ENCODE assay signal across 2 cellular contexts in genomic region chr18:48902023-48902855, GRCh38.
TF ChIP-seq lines count a peak whose summit lies in the region.

No MANE protein-coding gene starts in this region.

TF ChIP-seq in A549, 52 proteins besides CTCF, POLR2A, EP300 and RAD21 (continued from another document):
- peak; percentile 66 for TF ChIP-seq JUNB (IDR thresholded peaks at IDR 0.05)
- TF ChIP-seq E2F6 (IDR thresholded peaks at IDR 0.05; ENCODE audit: borderline replicate concordance, low read depth): 0 out of 2 replicates have a peak, but pooled peaks have one; percentile 44
- TF ChIP-seq GATA3 (IDR thresholded peaks at IDR 0.05; ENCODE audit: borderline replicate concordance): peak; percentile 87
- peak; percentile 84; the same call in 1 of the 2 replicates for TF ChIP-seq FOXS1 (CRISPR knock-in tag; IDR thresholded peaks at IDR 0.05)
- no peak for TF ChIP-seq RFX5 (IDR thresholded peaks at IDR 0.05)
- peak; percentile 54; the same call in 1 of the 2 replicates for TF ChIP-seq HOXB5 (CRISPR knock-in tag; IDR thresholded peaks at IDR 0.05)
- no peak for TF ChIP-seq FOSB (CRISPR knock-in tag; IDR thresholded peaks at IDR 0.05)
- peak; percentile 36; the same call in 2 of the 3 replicates for TF ChIP-seq SMC3 (IDR thresholded peaks at IDR 0.05)
- no peak for TF ChIP-seq ATOH8 (CRISPR knock-in tag; IDR thresholded peaks at IDR 0.05; ENCODE audit: low read depth)
- 0 out of 4 replicates have a peak, but pooled peaks of 1 of the 2 experiments have one; percentile 7 for TF ChIP-seq CEBPB (IDR thresholded peaks at IDR 0.05)
- TF ChIP-seq FOSL2 (IDR thresholded peaks at IDR 0.05): no peak
- peak; percentile 88 for TF ChIP-seq FOSL2 (CRISPR knock-in tag; IDR thresholded peaks at IDR 0.05)
- TF ChIP-seq JUN (IDR thresholded peaks at IDR 0.05): peak in 1 of 2 experiments; percentile 70; a peak in 2 of 5 replicates

TF ChIP-seq in IMR-90, 13 proteins besides CTCF, POLR2A, EP300 and RAD21 (continued from another document):
- TF ChIP-seq USF2 (IDR thresholded peaks at IDR 0.05; ENCODE audit: low read depth, low read length): no peak
